Comparison of ENCODE assay signal across 9 cellular contexts in genomic region chr2:234694244-234695013, GRCh38.
A peak's percentile ranks its signal among the peaks of the same experiment; 100 is the strongest.
DNase-seq lines count a peak whose midpoint lies in the region; ATAC-seq and TF ChIP-seq lines count a peak whose summit lies in the region.
"Had no signal": no experiment of that assay in that cellular context is flagged by ENCODE, and none has a peak within 500 bp of the region (broad histone marks: within the 10 kb centered on the region; RNA-seq: fewer than 3 reads in every experiment).

No MANE protein-coding gene starts in this region.

- no peaks in the 10 kb centered on the region for H4K20me1 ChIP-seq in IMR-90 (ENCODE audit: insufficient read depth, low read length)
- H4K20me1 ChIP-seq: BLaER1 treated with 17β-estradiol and CSF1 and Interleukin-3, amounts not matched to agents 10 nM and 100 nM had no signal

- H4K8ac ChIP-seq in IMR-90 (ENCODE audit: low read depth in 2 of 2, low read length in 2 of 2), result peak overlapping the region in 1 of 2 experiments; percentile 65; a peak in 2 of 4 replicates

- DNase-seq in AG09319 (ENCODE audit: extremely low read depth, low read depth) (peak; percentile 19), IMR-90 (peak; percentile 95), colonic mucosa (peak; percentile 68), mucosa of descending colon (no peak), cerebellum (ENCODE audit: low spot score) (no peak), NAMALWA (ENCODE audit: low spot score) (no peak), NCI-H510A treated with DMSO at 0.1 percent for 48 hours (lab: John Stamatoyannopoulos, UW) (no peak)
- no peak for DNase-seq in activated effector memory CD4-positive, alpha-beta T cell treated with anti-CD3 and anti-CD28 coated beads, Interleukin-2, amount 50 U/mL, for 16 hours

- H3K9me1 ChIP-seq in IMR-90 (ENCODE audit: insufficient read depth, low read length), result no peaks in the 10 kb centered on the region

- H3K23ac ChIP-seq in IMR-90 (ENCODE audit: low read depth, low read length), result no peak overlapping the region

- H2BK15ac ChIP-seq in IMR-90 (ENCODE audit: low read depth, low read length), result peak overlapping the region; percentile 17; the same call in 1 of the 3 replicates

- intact Hi-C loops in IMR-90 (cut with micrococcal nuclease) (no loop called here), colonic mucosa (cut with DNase I) (no loop called here), mucosa of descending colon (cut with DNase I, micrococcal nuclease) (no loop called here)

- H3K9me3 ChIP-seq in IMR-90 (ENCODE audit: control insufficient read depth, insufficient read depth, low read length), result peaks cover 5% of the 10 kb centered on the region; the same call in 1 of the 2 replicates
- peaks cover 5% of the 10 kb centered on the region for H3K9me3 ChIP-seq in colonic mucosa
- H3K9me3 ChIP-seq in mucosa of descending colon, result peaks cover 17% of the 10 kb centered on the region

- H3K79me1 ChIP-seq in IMR-90 (ENCODE audit: low read depth in 1 of 2, low read length in 2 of 2), result no peaks in the 10 kb centered on the region

- peak overlapping the region; percentile 49 for H3K27ac ChIP-seq in IMR-90 (ENCODE audit: insufficient read depth, low read length)
- no peak overlapping the region for H3K27ac ChIP-seq in colonic mucosa
- H3K27ac ChIP-seq: BLaER1 treated with 17β-estradiol and CSF1 and Interleukin-3, amounts not matched to agents 10 nM and 100 nM had no signal

- H2AK5ac ChIP-seq in IMR-90 (ENCODE audit: low read depth, low read length), result peak overlapping the region; percentile 46

- H2AFZ ChIP-seq in IMR-90 (replicated peaks; ENCODE audit: low read length, poor library complexity), result no peak overlapping the region

- ATAC-seq in IMR-90 (ENCODE audit: low read depth) (peak; percentile 96), mucosa of descending colon (peak; percentile 75)

- peak overlapping the region; percentile 36 for H4K91ac ChIP-seq in IMR-90 (ENCODE audit: insufficient read depth, low read depth, low read length)

- no peak overlapping the region for H2AK9ac ChIP-seq in IMR-90 (replicated peaks; ENCODE audit: low read depth, low read length, poor library complexity)

- POLR2A ChIA-PET in IMR-90 (lab: Charles Lee; ENCODE audit: unreplicated experiment), result interaction anchor here (1.2 kb wide), 1 partner anchor 15 kb away, joined by 3 read pairs; no protein-coding TSS in a partner anchor

- H3K27me3 ChIP-seq in IMR-90 (ENCODE audit: control insufficient read depth, insufficient read depth, low read length), result no peaks in the 10 kb centered on the region
- H3K27me3 ChIP-seq in colonic mucosa, result no peaks in the 10 kb centered on the region
- H3K27me3 ChIP-seq: BLaER1 treated with 17β-estradiol and CSF1 and Interleukin-3, amounts not matched to agents 10 nM and 100 nM had no signal

- no peak for TF ChIP-seq RAD21 in IMR-90 (IDR thresholded peaks at IDR 0.05; ENCODE audit: low read length)

- 0 out of 2 replicates have a peak overlapping the region, but pooled peaks have one; percentile 8 for H3K14ac ChIP-seq in IMR-90 (replicated peaks; ENCODE audit: low read depth, low read length)

- TF ChIP-seq POLR2A in IMR-90 (IDR thresholded peaks at IDR 0.05; ENCODE audit: low read depth, low read length), result no peak

- no peak overlapping the region for H3K56ac ChIP-seq in IMR-90 (ENCODE audit: extremely low read depth, insufficient read depth, low read length)

- peak overlapping the region; percentile 59 for H3K4ac ChIP-seq in IMR-90 (ENCODE audit: low read depth, low read length)

- H2BK20ac ChIP-seq in IMR-90 (ENCODE audit: low read depth, low read length), result peak overlapping the region; percentile 59

- peak overlapping the region; percentile 58 for H3K18ac ChIP-seq in IMR-90 (ENCODE audit: low read depth, low read length)

- no peaks in the 10 kb centered on the region for H3K36me3 ChIP-seq in IMR-90 (ENCODE audit: control insufficient read depth, insufficient read depth, low read length)
- no peaks in the 10 kb centered on the region for H3K36me3 ChIP-seq in colonic mucosa
- no peaks in the 10 kb centered on the region for H3K36me3 ChIP-seq in mucosa of descending colon (ENCODE audit: low read depth)
- H3K36me3 ChIP-seq: BLaER1 treated with 17β-estradiol and CSF1 and Interleukin-3, amounts not matched to agents 10 nM and 100 nM had no signal

- H3K4me1 ChIP-seq in IMR-90 (ENCODE audit: control insufficient read depth, insufficient read depth, low read length) (peaks cover 10% of the 10 kb centered on the region), colonic mucosa (no peaks in the 10 kb centered on the region), mucosa of descending colon (ENCODE audit: low read depth) (no peaks in the 10 kb centered on the region)
- H3K4me1 ChIP-seq: BLaER1 treated with 17β-estradiol and CSF1 and Interleukin-3, amounts not matched to agents 10 nM and 100 nM had no signal

- dilution Hi-C loops in IMR-90 (cut with HindIII; ENCODE audit: low sequenced_read_pairs, unreplicated experiment), result no loop called here

- no TSS peak for BruUV-seq in IMR-90 (replicated peaks; lab: Mats Ljungman, UMichigan)

- in situ Hi-C loops in IMR-90 (cut with MboI; ENCODE audit: low sequenced_read_pairs), result no loop called here

- H3K9ac ChIP-seq in IMR-90 (ENCODE audit: low read depth, low read length) (no peak overlapping the region), colonic mucosa (ENCODE audit: low read depth in 2 of 2, low read length in 2 of 2) (no peak overlapping the region)
- H3K9ac ChIP-seq: BLaER1 treated with 17β-estradiol and CSF1 and Interleukin-3, amounts not matched to agents 10 nM and 100 nM had no signal

- CTCF ChIA-PET in IMR-90 (lab: Yijun Ruan, JAX), result no interaction called here

- TF ChIP-seq CTCF in AG09319 (IDR thresholded peaks at IDR 0.05; ENCODE audit: low read depth, low read length) (no peak), IMR-90 (conservative IDR thresholded peaks at IDR 0.05; ENCODE audit: low read depth, low read length) (no peak), colonic mucosa (IDR thresholded peaks at IDR 0.05) (no peak), mucosa of descending colon (IDR thresholded peaks at IDR 0.05) (no peak)

- no peak overlapping the region for H3K4me2 ChIP-seq in IMR-90 (ENCODE audit: low read depth, low read length)
- H3K4me2 ChIP-seq: BLaER1 treated with 17β-estradiol and CSF1 and Interleukin-3, amounts not matched to agents 10 nM and 100 nM had no signal

- peak overlapping the region; percentile 63 for H2BK5ac ChIP-seq in IMR-90 (ENCODE audit: low read depth, low read length, poor library complexity, severe bottlenecking)

- 75% methylated on average over 2 of the region's 4 CpGs; no CpG with 5 or more reads in 1 of the 2 experiments for whole genome bisulfite sequencing in IMR-90 (ENCODE audit: extremely low coverage in 2 of 2, insufficient read length in 1 of 2), 2 experiments

- no peak overlapping the region for H3K4me3 ChIP-seq in IMR-90 (ENCODE audit: insufficient read depth, low read depth, low read length)
- no peak overlapping the region for H3K4me3 ChIP-seq in colonic mucosa
- no peak overlapping the region for H3K4me3 ChIP-seq in mucosa of descending colon
- H3K4me3 ChIP-seq: BLaER1 treated with 17β-estradiol and CSF1 and Interleukin-3, amounts not matched to agents 10 nM and 100 nM had no signal

- 0 out of 2 replicates have a peak overlapping the region, but pooled peaks have one; percentile 31 for H4K5ac ChIP-seq in IMR-90 (ENCODE audit: low read depth, low read length)

- H2BK120ac ChIP-seq in IMR-90 (ENCODE audit: low read depth, low read length), result peak overlapping the region; percentile 65; the same call in 1 of the 2 replicates

TF ChIP-seq in IMR-90, 13 proteins besides CTCF, POLR2A, EP300 and RAD21:
- TF ChIP-seq BHLHE40 (IDR thresholded peaks at IDR 0.05; ENCODE audit: low read depth, low read length) (0 out of 2 replicates have a peak, but pooled peaks have one; percentile 31), SMC3 (IDR thresholded peaks at IDR 0.05; ENCODE audit: low read depth, low read length) (no peak), RFX5 (IDR thresholded peaks at IDR 0.05; ENCODE audit: low read depth, low read length) (no peak), RCOR1 (IDR thresholded peaks at IDR 0.05; ENCODE audit: insufficient replicate concordance, low read length) (no peak), MXI1 (IDR thresholded peaks at IDR 0.05; ENCODE audit: borderline replicate concordance, low read depth, low read length) (no peak), CHD1 (IDR thresholded peaks at IDR 0.05; ENCODE audit: low read depth, low read length) (no peak), ELK1 (IDR thresholded peaks at IDR 0.05; ENCODE audit: borderline replicate concordance, low read depth, low read length) (no peak), MAZ (IDR thresholded peaks at IDR 0.05; ENCODE audit: borderline replicate concordance, low read depth, low read length) (no peak), MAFK (IDR thresholded peaks at IDR 0.05; ENCODE audit: low read depth, low read length) (no peak), NFE2L2 (IDR thresholded peaks at IDR 0.05; ENCODE audit: low read depth, low read length) (no peak), FOS (IDR thresholded peaks at IDR 0.05; ENCODE audit: low read depth, low read length) (peak; percentile 89), USF2 (IDR thresholded peaks at IDR 0.05; ENCODE audit: low read depth, low read length) (no peak), CEBPB (IDR thresholded peaks at IDR 0.05; ENCODE audit: low read depth, low read length) (peak; percentile 80)

Comparison
In these comparisons a context has a peak if more than half of its experiments do, and no peak if none do; other contexts are left out.
1. DNase-seq: peak in AG09319 (single experiment), IMR-90 (single experiment) and colonic mucosa (single experiment); none in mucosa of descending colon (0 of 3), cerebellum (single experiment), NAMALWA (single experiment), NCI-H510A treated with DMSO at 0.1 percent for 48 hours (single experiment) and activated effector memory CD4-positive, alpha-beta T cell treated with anti-CD3 and anti-CD28 coated beads, Interleukin-2, amount 50 U/mL, for 16 hours (single experiment).